18 cellular contexts compared by ENCODE assay signal in genomic region chr6:52532457-52532856, GRCh38.
"Had no signal": no experiment of that assay in that cellular context is flagged by ENCODE, and none has a peak within 500 bp of the region (broad histone marks: within the 10 kb centered on the region; RNA-seq: fewer than 3 reads in every experiment).

No MANE protein-coding gene starts in this region.

- H3K27me3 ChIP-seq: foreskin keratinocyte, left lung, right atrium auricular region, thyroid gland, upper lobe of right lung had no signal

- H3K4me3 ChIP-seq: left lung, lung, prostate gland, right atrium auricular region, thyroid gland, upper lobe of right lung had no signal

- H3K36me3 ChIP-seq: prostate gland had no signal

- H3K9me3 ChIP-seq: left lung, prostate gland, right atrium auricular region, thyroid gland, upper lobe of right lung had no signal

- ATAC-seq: activated naive CD4-positive, alpha-beta T cell treated with anti-CD3 and anti-CD28 coated beads, Interleukin-2, amount 50 U/mL, for 72 hours; foreskin keratinocyte; left lung; naive thymus-derived CD4-positive, alpha-beta T cell; upper lobe of right lung had no signal

- H3K27ac ChIP-seq: foreskin keratinocyte, left lung, prostate gland, right atrium auricular region, upper lobe of right lung had no signal

- DNase-seq: activated CD4-positive, alpha-beta T cell treated with anti-CD3 and anti-CD28 coated beads for 1 hour; activated gamma-delta T cell treated with Interleukin-2 at 50 U/mL for 16 hours; activated T-cell treated with anti-CD3 and anti-CD28 coated beads, Interleukin-2, amount 50 U/mL, for 1 hour; aorta; effector CD4-positive, alpha-beta T cell; erythroblast; foreskin keratinocyte; kidney glomerular epithelial cell; left lung; naive thymus-derived CD4-positive, alpha-beta T cell; stimulated activated CD4-positive, alpha-beta T cell treated with anti-CD3 and anti-CD28 coated beads, Interleukin-12 subunit alpha, Interleukin-12 subunit beta, amount 100 ng/mL, for 4 hours; substantia nigra; thyroid gland; upper lobe of right lung had no signal

- H3K4me1 ChIP-seq: prostate gland had no signal
